In the genomic region with DNA sequence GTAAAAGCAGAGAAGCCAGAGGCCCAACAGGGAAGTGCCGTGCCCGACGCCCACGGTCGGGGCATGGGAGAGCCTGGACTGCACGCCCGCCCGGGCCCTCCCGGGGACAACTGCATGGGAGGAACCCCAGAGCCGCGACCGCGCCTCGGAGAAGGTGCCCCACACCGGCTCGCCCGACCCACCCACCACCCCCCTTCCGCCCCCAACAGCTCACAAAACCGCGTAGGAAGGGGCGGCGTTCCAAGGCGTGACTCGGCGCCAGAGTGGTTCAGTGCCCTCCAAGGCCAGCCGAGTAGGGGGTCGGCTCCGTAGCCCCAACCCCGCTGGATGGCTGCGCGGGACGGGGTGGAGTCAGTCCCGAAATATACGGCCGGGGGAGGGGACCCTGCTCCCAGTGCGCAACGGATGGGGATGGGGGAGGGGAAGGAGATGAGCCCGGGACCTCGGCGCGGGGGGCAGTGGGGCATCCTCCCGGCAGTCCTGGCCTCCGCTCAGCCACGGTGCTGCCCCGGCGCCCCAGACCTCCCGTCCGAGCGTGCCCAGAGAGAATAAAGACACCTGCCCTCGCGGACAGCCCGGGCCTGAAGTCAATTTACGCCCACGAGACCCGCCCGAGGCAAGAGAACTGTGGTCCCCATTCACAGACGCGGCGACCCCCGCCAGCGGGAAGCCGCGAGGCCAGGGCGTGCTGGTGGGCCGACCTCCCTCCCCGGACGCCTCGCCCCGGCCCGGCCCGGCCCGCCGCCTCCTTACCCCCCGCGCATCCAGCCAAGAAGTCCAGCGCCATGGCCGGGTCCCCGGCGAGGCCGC, we compare ENCODE assay signal across 8 cellular contexts. TPM values are rescaled to one million over a fixed set of nuclear protein-coding genes. Genes with fewer than 3 reads are reported as not detected.
DNase-seq lines count a peak whose midpoint lies in the region; ATAC-seq lines count a peak whose summit lies in the region.

No MANE protein-coding gene starts in this region.

- DNase-seq in NCI-H146 (lab: John Stamatoyannopoulos, UW) (peak; percentile 44), NCI-H146 treated with DMSO at 0.1 percent for 48 hours (lab: John Stamatoyannopoulos, UW; ENCODE audit: unreplicated experiment) (no peak), NCI-H226 (peak; percentile 27), left cardiac atrium (peak; percentile 62), sciatic nerve (ENCODE audit: low spot score) (peak; percentile 71), putamen (ENCODE audit: low spot score) (no peak)
- DNase-seq in activated gamma-delta T cell treated with anti-CD3 and anti-CD28 coated beads, Interleukin-2, amount 50 U/mL, for 16 hours (ENCODE audit: low read depth) = peak; percentile 51

- intact Hi-C loops in left cardiac atrium (cut with DNase I) = loop anchor here in 1 of 2 donors (10.0 kb wide), 1 partner anchor 69 kb away; a partner anchor contains a TSS
- intact Hi-C loops in sciatic nerve (cut with DNase I) = no loop called here

- ATAC-seq in left cardiac atrium = peak; percentile 8 to 12
- ATAC-seq in sciatic nerve = peak; percentile 4
- ATAC-seq in HG03460 (IDR thresholded peaks at IDR 0.05; ENCODE audit: unreplicated experiment) = no peak

RNA-seq across cellular contexts. Expression of a gene that starts 0.6 kb away (rescaled TPM):
- 10 to 100 TPM; 19.7 to 22.1 TPM for total RNA-seq in left cardiac atrium
- 86.8 TPM for total RNA-seq in sciatic nerve

RNA-seq across cellular contexts. Expression of a gene that starts 17.5 kb away (rescaled TPM):
- not detected for total RNA-seq in left cardiac atrium
- total RNA-seq in sciatic nerve = not detected

Comparison
In these comparisons a context has a peak if more than half of its experiments do, and no peak if none do; other contexts are left out.
1. DNase-seq: peak in NCI-H146 (single experiment), NCI-H226 (single experiment), activated gamma-delta T cell treated with anti-CD3 and anti-CD28 coated beads, Interleukin-2, amount 50 U/mL, for 16 hours (single experiment), left cardiac atrium (single experiment) and sciatic nerve (single experiment); none in NCI-H146 treated with DMSO at 0.1 percent for 48 hours (single experiment) and putamen (single experiment).